ENCODE assay signal across 21 cellular contexts in the genomic region with DNA sequence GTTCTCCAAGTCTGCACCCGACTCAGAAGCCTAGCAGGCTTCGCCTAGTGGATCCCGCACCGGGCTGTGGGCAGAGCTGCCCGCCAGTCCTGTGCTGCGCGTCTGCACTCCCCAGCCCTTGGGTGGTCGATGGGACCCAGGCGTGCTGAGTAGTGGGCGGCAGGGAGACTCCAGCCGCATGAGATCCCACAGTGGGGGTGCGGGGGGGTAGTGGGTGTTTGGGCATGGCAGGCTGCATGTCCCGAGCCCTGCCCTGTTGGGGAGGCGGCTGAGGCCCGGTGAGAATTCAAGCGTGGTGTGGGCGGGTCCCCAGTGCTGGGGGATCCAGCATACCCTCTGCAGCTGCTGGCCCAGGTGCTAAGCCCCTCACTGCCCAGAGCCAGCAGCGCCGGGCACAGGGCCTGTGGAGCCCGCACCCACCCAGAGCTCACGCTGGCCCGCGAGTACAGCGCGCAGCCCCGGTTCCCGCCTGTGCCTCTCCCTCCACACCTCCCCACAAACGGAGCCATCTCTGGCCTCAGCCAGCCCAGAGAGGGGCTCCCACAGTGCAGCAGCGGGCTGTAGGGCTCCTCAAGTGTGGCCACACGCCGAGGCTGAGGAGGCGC. TPM values are rescaled to one million over a fixed set of nuclear protein-coding genes. Genes with fewer than 3 reads are reported as not detected.
A peak's percentile ranks its signal among the peaks of the same experiment; 100 is the strongest.
DNase-seq lines count a peak whose midpoint lies in the region; ATAC-seq and TF ChIP-seq lines count a peak whose summit lies in the region.
"Had no signal": no experiment of that assay in that cellular context is flagged by ENCODE, and none has a peak within 500 bp of the region (broad histone marks: within the 10 kb centered on the region; RNA-seq: fewer than 3 reads in every experiment).

No MANE protein-coding gene starts in this region.

- 96% methylated on average over 32 of the region's 32 CpGs for WGBS in right cardiac atrium
- WGBS in mesenchymal stem cell = 96% methylated on average over 32 of the region's 32 CpGs

- peak; percentile 16 to 31 for ATAC-seq in right cardiac atrium
- no peak for ATAC-seq in left cardiac atrium
- peak; percentile 41 for ATAC-seq in upper lobe of right lung
- no peak for ATAC-seq in HG02763 (IDR thresholded peaks at IDR 0.05; ENCODE audit: unreplicated experiment)
- ATAC-seq: CD8-positive, alpha-beta T cell; GM12878; GM23338; HCT116 had no signal

- TF ChIP-seq CTCF in GM06990 (IDR thresholded peaks at IDR 0.05; ENCODE audit: insufficient read depth, low read length, poor library complexity, severe bottlenecking) (no peak), upper lobe of right lung (IDR thresholded peaks at IDR 0.05) (no peak)

- no peak overlapping the region for H2BK120ac ChIP-seq in mesenchymal stem cell (ENCODE audit: low read depth, low read length)

- no peak overlapping the region for H4K8ac ChIP-seq in mesenchymal stem cell (ENCODE audit: low read length)

- H3K4me3 ChIP-seq in right cardiac atrium (ENCODE audit: low read length) = no peak overlapping the region
- no peak overlapping the region for H3K4me3 ChIP-seq in GM06990 (replicated peaks; ENCODE audit: low read depth, low read length)
- no peak overlapping the region for H3K4me3 ChIP-seq in mesenchymal stem cell (ENCODE audit: insufficient read depth in 1 of 2, low read depth in 1 of 2, low read length in 2 of 2)
- no peak overlapping the region for H3K4me3 ChIP-seq in upper lobe of right lung
- H3K4me3 ChIP-seq: BLaER1, GM12878, GM23338 had no signal

- no peaks in the 10 kb centered on the region for H3K79me1 ChIP-seq in mesenchymal stem cell (replicated peaks; ENCODE audit: low read length, poor library complexity, severe bottlenecking)

- no peak overlapping the region for H2AFZ ChIP-seq in mesenchymal stem cell (ENCODE audit: low read depth, low read length)
- H2AFZ ChIP-seq: GM23338 had no signal

- DNase-seq in right cardiac atrium (peak in 1 of 3 donors; percentile 46), left cardiac atrium (no peak), GM06990 (ENCODE audit: extremely low read depth, insufficient read length) (peak; percentile 1), mesenchymal stem cell (no peak), upper lobe of right lung (no peak), kidney tubule cell (ENCODE audit: low spot score) (no peak)
- no peak for DNase-seq in activated naive CD4-positive, alpha-beta T cell treated with anti-CD3 and anti-CD28 coated beads, Interleukin-2, amount 50 U/mL, for 16 hours
- DNase-seq: Caco-2; CD4-positive, CD25-positive, alpha-beta regulatory T cell; CD8-positive, alpha-beta T cell; DMS153; DND-41; H9 had no signal

- H3K9ac ChIP-seq in mesenchymal stem cell (ENCODE audit: low read length) = no peak overlapping the region
- H3K9ac ChIP-seq: BLaER1 had no signal

- no peak overlapping the region for H2BK12ac ChIP-seq in mesenchymal stem cell (ENCODE audit: low read length in 2 of 2)

- H3K36me3 ChIP-seq in GM06990 (ENCODE audit: control insufficient read depth, insufficient read depth, low read length) (no peaks in the 10 kb centered on the region), mesenchymal stem cell (ENCODE audit: control insufficient read depth in 1 of 2, insufficient read depth in 2 of 2, low read depth in 1 of 2, low read length in 2 of 2) (peaks cover 0 to 3% of the 10 kb centered on the region in 2 experiments), upper lobe of right lung (no peaks in the 10 kb centered on the region)
- H3K36me3 ChIP-seq: BLaER1 had no signal

- H4K91ac ChIP-seq in mesenchymal stem cell (ENCODE audit: low read length) = peak overlapping the region; percentile 47

- no peak overlapping the region for H2BK5ac ChIP-seq in mesenchymal stem cell (ENCODE audit: low read depth, low read length, poor library complexity, severe bottlenecking)

- H3K4me1 ChIP-seq in right cardiac atrium (ENCODE audit: control insufficient read depth, insufficient read depth, low read length) = no peaks in the 10 kb centered on the region
- H3K4me1 ChIP-seq in mesenchymal stem cell (ENCODE audit: control insufficient read depth, insufficient read depth, low read depth, low read length) = peaks cover 6% of the 10 kb centered on the region
- no peaks in the 10 kb centered on the region for H3K4me1 ChIP-seq in upper lobe of right lung
- H3K4me1 ChIP-seq: BLaER1, Caco-2 had no signal

- no peak overlapping the region for H3K23ac ChIP-seq in mesenchymal stem cell (ENCODE audit: low read length in 2 of 2)

- H3K27ac ChIP-seq in right cardiac atrium (ENCODE audit: low read length) (no peak overlapping the region), mesenchymal stem cell (ENCODE audit: low read length, poor library complexity, severe bottlenecking) (no peak overlapping the region), upper lobe of right lung (no peak overlapping the region)
- H3K27ac ChIP-seq: 22Rv1, BLaER1, C4-2B had no signal

- H3K27me3 ChIP-seq in right cardiac atrium (ENCODE audit: control insufficient read depth, insufficient read depth) (no peaks in the 10 kb centered on the region), GM06990 (replicated peaks; ENCODE audit: control insufficient read depth, insufficient read depth, low read length) (no peaks in the 10 kb centered on the region), mesenchymal stem cell (ENCODE audit: control insufficient read depth in 1 of 2, insufficient read depth in 1 of 2, low read length in 2 of 2) (no peaks in the 10 kb centered on the region), upper lobe of right lung (no peaks in the 10 kb centered on the region)
- H3K27me3 ChIP-seq: BLaER1 had no signal

- no peak overlapping the region for H3K4me2 ChIP-seq in mesenchymal stem cell (ENCODE audit: low read length, poor library complexity, severe bottlenecking)
- H3K4me2 ChIP-seq: BLaER1, GM23338 had no signal

- intact Hi-C loops in right cardiac atrium (cut with DNase I) (no loop called here), left cardiac atrium (cut with DNase I) (no loop called here), upper lobe of right lung (cut with DNase I) (no loop called here)

- H2AK5ac ChIP-seq in mesenchymal stem cell (ENCODE audit: low read length, severe bottlenecking) = no peak overlapping the region

- no peak overlapping the region for H3K4ac ChIP-seq in mesenchymal stem cell (ENCODE audit: low read depth in 1 of 2, low read length in 2 of 2)

- no peaks in the 10 kb centered on the region for H3K9me3 ChIP-seq in right cardiac atrium (ENCODE audit: control insufficient read depth, low read length)
- no peaks in the 10 kb centered on the region for H3K9me3 ChIP-seq in mesenchymal stem cell (ENCODE audit: control insufficient read depth, low read length)
- H3K9me3 ChIP-seq in upper lobe of right lung = no peaks in the 10 kb centered on the region
- H3K9me3 ChIP-seq: Caco-2 had no signal

- H3K18ac ChIP-seq in mesenchymal stem cell (ENCODE audit: low read depth in 1 of 2, low read length in 2 of 2) = no peak overlapping the region

- no peak overlapping the region for H2BK15ac ChIP-seq in mesenchymal stem cell (ENCODE audit: low read depth, poor library complexity, severe bottlenecking)

- H3K14ac ChIP-seq in mesenchymal stem cell (ENCODE audit: low read length in 2 of 2) = no peak overlapping the region

RNA-seq across cellular contexts. Expression of a gene that starts 53.9 kb away (rescaled TPM):
- total RNA-seq in right cardiac atrium (100 to 1,000 TPM in 2 of 4 donors, 10 to 100 TPM in 2; 52.2 to 123 (median 91.1) TPM), left cardiac atrium (10 to 100 TPM; 55.1 to 100.0 TPM), upper lobe of right lung (18.1 TPM)
- polyA plus RNA-seq in right cardiac atrium = 4.7 TPM
- 7.0 TPM for polyA plus RNA-seq in mesenchymal stem cell (2013, experiment 1 of 2)
- 6.8 TPM for polyA plus RNA-seq in mesenchymal stem cell (2013, experiment 2 of 2)
- total RNA-seq: B cell; CD4-positive, CD25-positive, alpha-beta regulatory T cell had no signal
- polyA plus RNA-seq: CD4-positive, CD25-positive, alpha-beta regulatory T cell had no signal

Comparison
In these comparisons a context has a peak if more than half of its experiments do, and no peak if none do; other contexts are left out.
1. ATAC-seq: peak in right cardiac atrium (2 of 2) and upper lobe of right lung (single experiment); none in left cardiac atrium (0 of 2) and HG02763 (single experiment).